8 cellular contexts compared by ENCODE assay signal in the genomic region with DNA sequence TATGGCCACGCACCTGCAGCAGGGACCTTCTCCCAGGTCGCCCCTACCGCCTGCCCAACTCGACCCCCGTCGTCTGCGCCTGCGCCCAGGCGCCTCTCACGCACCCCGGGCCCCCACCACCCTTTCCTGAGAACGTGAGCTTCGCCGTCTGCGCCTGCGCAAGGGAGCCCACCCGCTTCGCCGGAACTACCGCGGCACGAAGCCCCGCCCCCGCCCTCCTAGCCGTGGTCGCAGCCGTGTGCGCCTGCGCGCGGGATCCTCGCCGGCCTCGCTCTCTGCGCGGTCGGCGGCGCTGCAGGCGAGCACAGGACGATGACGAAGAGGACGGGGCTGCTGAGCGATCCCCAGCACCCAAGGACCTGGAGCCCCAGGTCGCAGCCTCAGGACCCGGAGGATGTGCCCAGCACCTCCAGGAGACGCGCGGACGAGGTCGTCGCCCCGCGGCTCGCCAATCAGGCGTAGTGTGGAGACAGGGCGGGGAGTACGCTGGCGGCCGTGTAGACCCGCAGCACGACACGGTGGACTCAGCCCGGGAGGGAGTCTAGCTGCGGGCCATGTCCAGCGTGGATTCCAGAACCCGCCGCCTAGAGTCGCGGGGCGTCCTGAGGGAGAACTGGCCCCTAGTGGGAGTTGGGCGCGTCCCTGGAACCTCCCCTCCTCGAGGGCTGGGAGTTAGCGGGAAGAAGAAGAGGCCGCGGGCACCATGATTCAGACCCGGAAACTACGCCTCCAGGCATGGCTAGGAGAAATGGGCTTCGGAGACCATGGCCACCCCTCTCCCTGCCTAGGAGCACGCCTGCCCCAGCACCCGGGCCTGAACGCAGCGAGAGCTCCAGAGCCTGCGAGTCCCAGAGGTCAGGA.
DNase-seq lines count a peak whose midpoint lies in the region; ATAC-seq, FAIRE-seq and TF ChIP-seq lines count a peak whose summit lies in the region.

No MANE protein-coding gene starts in this region.

- peaks cover 58% of the 10 kb centered on the region for H3K36me3 ChIP-seq in K562 (ENCODE audit: control insufficient read depth, insufficient read depth, low read length)
- H3K36me3 ChIP-seq in iPS-18a (ENCODE audit: control insufficient read depth, low read depth, low read length): no peaks in the 10 kb centered on the region

- peak; percentile 90 for TF ChIP-seq POLR2A in K562 (conservative IDR thresholded peaks at IDR 0.05)

- FAIRE-seq in K562 (lab: Jason Lieb, UNC): peak; percentile 37

- DNase-seq in DMS53 (lab: John Stamatoyannopoulos, UW) (peak; percentile 77), T-helper 22 cell (ENCODE audit: low read depth) (peak; percentile 31), K562 (ENCODE audit: extremely low read depth in 1 of 4, low spot score in 3 of 4) (peak; percentile 92 to 96 (median 94)), NCI-H1694 treated with DMSO at 0.1 percent for 48 hours (lab: John Stamatoyannopoulos, UW) (no peak)
- peak; percentile 84 for DNase-seq in stimulated activated CD4-positive, alpha-beta T cell treated with anti-CD3 and anti-CD28 coated beads, Interleukin-15, amount 100 ng/mL, for 24 hours

- TSS peak; percentile 62 for BruUV-seq in K562 (replicated peaks; lab: Mats Ljungman, UMichigan)

- 23% methylated on average over 46 of the region's 85 CpGs for WGBS in K562 (ENCODE audit: insufficient coverage, low coverage, missing lambda C conversion rate)

- in situ Hi-C loops in K562 (cut with MboI): no loop called here

- peak overlapping the region; percentile 73 for H3K4me3 ChIP-seq in K562
- peak overlapping the region; percentile 44 for H3K4me3 ChIP-seq in iPS-18a (ENCODE audit: low read length)

- intact Hi-C loops in K562 (cut with micrococcal nuclease): loop anchor here (5.0 kb wide), 1 partner anchor 146 kb away; no protein-coding TSS in a partner anchor

- H2AFZ ChIP-seq in K562 (ENCODE audit: low read depth, low read length): peak overlapping the region; percentile 82

- TF ChIP-seq CTCF in K562 (IDR thresholded peaks at IDR 0.05 in 2 of 3, conservative IDR thresholded peaks at IDR 0.05 in 1 of 3; ENCODE audit: insufficient read depth in 2 of 3, low read depth in 1 of 3, low read length in 3 of 3): peak in 1 of 3 experiments; percentile 14; a peak in 1 of 6 replicates

- peak; percentile 90 for ATAC-seq in K562
- ATAC-seq in HG03439 (IDR thresholded peaks at IDR 0.05; ENCODE audit: unreplicated experiment): no peak
- no peak for ATAC-seq in GM21717 (IDR thresholded peaks at IDR 0.05; ENCODE audit: unreplicated experiment)

- peaks cover 73% of the 10 kb centered on the region for H3K79me2 ChIP-seq in K562 (ENCODE audit: control insufficient read depth, insufficient read depth, low read length)

- H3K9me3 ChIP-seq in K562 (replicated peaks; ENCODE audit: control insufficient read depth, insufficient read depth, low read depth, low read length) (0 out of 2 replicates have a peak, but pooled peaks cover 4% of the 10 kb centered on the region), iPS-18a (ENCODE audit: control insufficient read depth, low read depth, low read length) (peaks cover 35% of the 10 kb centered on the region)

- TF ChIP-seq RAD21 in K562 (CRISPR knock-in tag; conservative IDR thresholded peaks at IDR 0.05 in 1 of 2, IDR thresholded peaks at IDR 0.05 in 1 of 2): no peak

- POLR2A ChIA-PET in K562 (lab: Yijun Ruan, JAX): interaction anchor here (0.6 to 1.1 kb wide), 3 partner anchors 67 to 106 kb away, joined by 3 to 4 read pairs (median 3); no protein-coding TSS in a partner anchor

- H3K27me3 ChIP-seq in K562 (ENCODE audit: control insufficient read depth in 2 of 2, insufficient read depth in 2 of 2, low read length in 2 of 2) (no peaks in the 10 kb centered on the region), iPS-18a (ENCODE audit: control insufficient read depth, insufficient read depth, low read length) (no peaks in the 10 kb centered on the region)

- peak overlapping the region; percentile 90 for H3K4me2 ChIP-seq in K562 (ENCODE audit: insufficient read depth, low read length)

- H3K4me1 ChIP-seq in K562 (replicated peaks in 1 of 2; ENCODE audit: control insufficient read depth in 2 of 2, insufficient read depth in 2 of 2, low read length in 2 of 2): peaks cover 10 to 18% of the 10 kb centered on the region in 2 experiments; a peak in 4 of 5 replicates
- H3K4me1 ChIP-seq in iPS-18a (ENCODE audit: control insufficient read depth, low read depth, low read length): no peaks in the 10 kb centered on the region

- no peaks in the 10 kb centered on the region for H4K20me1 ChIP-seq in K562 (replicated peaks; ENCODE audit: control insufficient read depth, insufficient read depth, low read length)

- no peaks in the 10 kb centered on the region for H3K9me1 ChIP-seq in K562 (ENCODE audit: control insufficient read depth, insufficient read depth, low read length)

- peak overlapping the region; percentile 95 for H3K27ac ChIP-seq in K562 (ENCODE audit: extremely low read depth, low read depth, low read length)
- H3K27ac ChIP-seq in iPS-18a (ENCODE audit: low read length): no peak overlapping the region

- CTCF ChIA-PET in K562 (lab: Yijun Ruan, JAX; ENCODE audit: low intra/inter-chr PET ratio): interaction anchor here (1.1 kb wide), 1 partner anchor 38 kb away, joined by 5 read pairs; no protein-coding TSS in a partner anchor

- H3K9ac ChIP-seq in K562 (ENCODE audit: insufficient read depth in 1 of 2, low read depth in 2 of 2, low read length in 2 of 2): peak overlapping the region; percentile 91 to 98
- H3K9ac ChIP-seq in iPS-18a (ENCODE audit: low read length): no peak overlapping the region

- no peak for TF ChIP-seq EP300 in K562 (IDR thresholded peaks at IDR 0.05; ENCODE audit: low read length)

TF ChIP-seq in K562, 482 proteins besides CTCF, POLR2A, EP300 and RAD21 (continues in another document):
- TF ChIP-seq TAF7 (tag; IDR thresholded peaks at IDR 0.05) (peak; percentile 52; the same call in 1 of the 2 replicates), ETV1 (tag; conservative IDR thresholded peaks at IDR 0.05; ENCODE audit: low read depth) (no peak), ATF7 (IDR thresholded peaks at IDR 0.05) (peak; percentile 65; the same call in 1 of the 2 replicates), KDM2B (CRISPR knock-in tag; IDR thresholded peaks at IDR 0.05) (no peak), STAT5A (IDR thresholded peaks at IDR 0.05; ENCODE audit: borderline replicate concordance, low read length) (no peak), ZNF165 (CRISPR knock-in tag; IDR thresholded peaks at IDR 0.05; ENCODE audit: borderline replicate concordance) (no peak), CXXC5 (CRISPR knock-in tag; IDR thresholded peaks at IDR 0.05) (peak; percentile 77), XRCC4 (IDR thresholded peaks at IDR 0.05; ENCODE audit: extremely low read depth, insufficient read depth, insufficient read length) (no peak), ZFP30 (CRISPR knock-in tag; IDR thresholded peaks at IDR 0.05; ENCODE audit: borderline replicate concordance) (no peak), KDM1A (IDR thresholded peaks at IDR 0.05) (no peak), ARID3A (IDR thresholded peaks at IDR 0.05; ENCODE audit: borderline replicate concordance, low read depth, low read length) (no peak), NFRKB (IDR thresholded peaks at IDR 0.05; ENCODE audit: low read depth) (peak; percentile 53; the same call in 1 of the 2 replicates), TRIM28 (IDR thresholded peaks at IDR 0.05) (no peak), NR1H2 (CRISPR knock-in tag; IDR thresholded peaks at IDR 0.05) (no peak), KDM5B (IDR thresholded peaks at IDR 0.05; ENCODE audit: insufficient replicate concordance, low read depth, low read length) (peak; percentile 55), XRCC3 (IDR thresholded peaks at IDR 0.05) (no peak), ZZZ3 (IDR thresholded peaks at IDR 0.05) (no peak)
- TF ChIP-seq, protein P1, sequence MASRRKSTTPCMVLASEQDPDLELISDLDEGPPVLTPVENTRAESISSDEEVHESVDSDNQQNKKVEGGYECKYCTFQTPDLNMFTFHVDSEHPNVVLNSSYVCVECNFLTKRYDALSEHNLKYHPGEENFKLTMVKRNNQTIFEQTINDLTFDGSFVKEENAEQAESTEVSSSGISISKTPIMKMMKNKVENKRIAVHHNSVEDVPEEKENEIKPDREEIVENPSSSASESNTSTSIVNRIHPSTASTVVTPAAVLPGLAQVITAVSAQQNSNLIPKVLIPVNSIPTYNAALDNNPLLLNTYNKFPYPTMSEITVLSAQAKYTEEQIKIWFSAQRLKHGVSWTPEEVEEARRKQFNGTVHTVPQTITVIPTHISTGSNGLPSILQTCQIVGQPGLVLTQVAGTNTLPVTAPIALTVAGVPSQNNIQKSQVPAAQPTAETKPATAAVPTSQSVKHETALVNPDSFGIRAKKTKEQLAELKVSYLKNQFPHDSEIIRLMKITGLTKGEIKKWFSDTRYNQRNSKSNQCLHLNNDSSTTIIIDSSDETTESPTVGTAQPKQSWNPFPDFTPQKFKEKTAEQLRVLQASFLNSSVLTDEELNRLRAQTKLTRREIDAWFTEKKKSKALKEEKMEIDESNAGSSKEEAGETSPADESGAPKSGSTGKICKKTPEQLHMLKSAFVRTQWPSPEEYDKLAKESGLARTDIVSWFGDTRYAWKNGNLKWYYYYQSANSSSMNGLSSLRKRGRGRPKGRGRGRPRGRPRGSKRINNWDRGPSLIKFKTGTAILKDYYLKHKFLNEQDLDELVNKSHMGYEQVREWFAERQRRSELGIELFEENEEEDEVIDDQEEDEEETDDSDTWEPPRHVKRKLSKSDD (conservative IDR thresholded peaks at IDR 0.05; ENCODE audit: low read length): no peak
